Comparison of ENCODE assay signal across 8 cellular contexts in the genomic region with DNA sequence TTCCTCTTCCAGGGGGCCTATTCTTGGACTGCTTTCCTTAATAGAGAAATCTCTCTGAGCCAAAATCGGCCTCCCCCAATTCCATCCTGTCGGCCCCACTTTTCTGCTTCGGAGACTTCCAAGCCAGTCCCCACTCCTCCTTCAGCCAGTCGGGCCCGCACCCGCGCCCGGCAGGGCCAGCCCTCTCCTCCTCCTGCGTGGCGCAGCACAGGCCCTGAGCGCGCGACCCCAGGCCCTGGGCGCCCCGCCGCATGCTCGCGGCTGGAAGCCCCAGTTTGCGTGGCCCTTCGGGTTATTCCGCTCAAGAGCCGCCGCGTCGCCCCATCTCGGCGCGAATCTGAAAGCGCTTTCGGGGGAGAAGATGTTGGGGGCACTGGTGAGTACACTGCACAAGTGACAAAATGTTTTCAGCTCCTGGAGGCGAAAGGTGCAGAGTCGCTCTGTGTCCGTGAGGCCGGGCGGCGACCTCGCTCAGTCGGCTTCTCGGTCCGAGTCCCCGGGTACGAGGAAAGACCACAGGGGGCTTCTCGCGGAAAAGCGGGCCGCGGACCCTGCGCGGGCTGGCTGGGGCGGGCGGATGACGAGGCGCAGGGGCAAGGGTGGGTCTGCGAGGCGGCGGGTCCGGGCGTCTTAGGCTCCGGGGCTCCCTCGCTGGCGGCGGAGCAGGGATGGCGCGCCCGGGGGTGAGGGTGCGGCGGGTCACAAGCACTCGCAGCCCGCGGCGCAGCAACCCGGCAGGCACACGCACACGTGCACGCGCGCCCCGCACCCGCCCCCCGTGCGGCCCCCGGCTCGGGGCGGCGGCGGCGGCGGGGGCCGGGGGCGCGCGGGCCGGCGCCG. TPM values are rescaled to one million over a fixed set of nuclear protein-coding genes. Genes with fewer than 3 reads are reported as not detected.
DNase-seq lines count a peak whose midpoint lies in the region; ATAC-seq and TF ChIP-seq lines count a peak whose summit lies in the region.

A gene with protein sequence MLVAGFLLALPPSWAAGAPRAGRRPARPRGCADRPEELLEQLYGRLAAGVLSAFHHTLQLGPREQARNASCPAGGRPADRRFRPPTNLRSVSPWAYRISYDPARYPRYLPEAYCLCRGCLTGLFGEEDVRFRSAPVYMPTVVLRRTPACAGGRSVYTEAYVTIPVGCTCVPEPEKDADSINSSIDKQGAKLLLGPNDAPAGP (plus strand): TSS at position 755 of the 840 bp plus-strand sequence. CDS start 303 bp downstream, outside the sequence.

- H3K27me3 ChIP-seq in BJ (ENCODE audit: control insufficient read depth, insufficient read depth, low read length): no peaks in the 10 kb centered on the region

- DNase-seq in BJ (ENCODE audit: low read depth) (no peak), T-helper 17 cell (peak in 2 of 3 donors; percentile 17 to 27), caudate nucleus (lab: John Stamatoyannopoulos, UW) (peak in 31 of 61 donors; percentile 8 to 74 (median 46)), left lobe of liver (ENCODE audit: low spot score) (no peak), middle frontal gyrus (ENCODE audit: extremely low spot score, low spot score) (no peak)
- DNase-seq in stimulated activated CD8-positive, alpha-beta memory T cell treated with anti-CD3 and anti-CD28 coated beads, Interleukin-12 subunit alpha, Interleukin-12 subunit beta, amount 100 ng/mL, for 4 hours (ENCODE audit: low read depth): peak; percentile 30

- H3K4me1 Mint-ChIP-seq in T-helper 17 cell: peaks cover 11% of the 10 kb centered on the region

- H3K27ac Mint-ChIP-seq in T-helper 17 cell: peak within 1 kb of the TSS; percentile 3

- H3K27ac ChIP-seq in caudate nucleus (ENCODE audit: low read depth, low read length): peak within 1 kb of the TSS; percentile 90

- peaks cover 8% of the 10 kb centered on the region for H3K36me3 Mint-ChIP-seq in T-helper 17 cell (ENCODE audit: low read depth)

- CTCF ChIA-PET in BJ (lab: Yijun Ruan, JAX): interaction anchor here (0.6 to 4.5 kb wide), 14 partner anchors 11 to 774 kb away, joined by 3 to 18 read pairs (median 3); no protein-coding TSS in a partner anchor

- peak within 1 kb of the TSS; percentile 95 for H3K4me3 Mint-ChIP-seq in T-helper 17 cell

- POLR2A ChIA-PET in BJ (lab: Charles Lee): no interaction called here

- ATAC-seq in GM18907 (IDR thresholded peaks at IDR 0.05; ENCODE audit: unreplicated experiment) (peak; percentile 43), HG03139 (IDR thresholded peaks at IDR 0.05; ENCODE audit: unreplicated experiment) (peak; percentile 15), T-helper 17 cell (peak; percentile 32), left lobe of liver (peak; percentile 41)

- TF ChIP-seq CTCF in BJ (IDR thresholded peaks at IDR 0.05; ENCODE audit: insufficient read depth, low read depth, low read length): peak; percentile 2; the same call in 1 of the 2 replicates

- H3K9me3 ChIP-seq in T-helper 17 cell (ENCODE audit: control insufficient read depth, low read length, poor library complexity, severe bottlenecking): no peaks in the 10 kb centered on the region

- H3K4me3 ChIP-seq in BJ (ENCODE audit: low read depth, low read length): peak within 1 kb of the TSS; percentile 57

- H3K36me3 ChIP-seq in BJ (ENCODE audit: control insufficient read depth, insufficient read depth, low read length): no peaks in the 10 kb centered on the region

- H3K27me3 Mint-ChIP-seq in T-helper 17 cell: peaks cover 22% of the 10 kb centered on the region

RNA-seq across cellular contexts. Expression of the gene that starts here (rescaled TPM):
- polyA plus RNA-seq in BJ (2011; rRNA removed): 0.47 and 0.48 TPM in 2 replicates
- 0.09 and 0.26 TPM in 2 replicates for polyA minus RNA-seq in BJ (2011; rRNA and poly(A)+ RNA removed)
- total RNA-seq in T-helper 17 cell: under 1 TPM in 1 of 2 donors, not detected in 1; 0.15 TPM
- total RNA-seq in left lobe of liver: 0.45 TPM

Comparison
In these comparisons a context has a peak if more than half of its experiments do, and no peak if none do; other contexts are left out.
1. Peak in DNase-seq and ATAC-seq in T-helper 17 cell; RNA of the gene not detected or under 1 TPM.
2. Peak in ATAC-seq in left lobe of liver; RNA of the gene not detected or under 1 TPM.
3. DNase-seq: peak in caudate nucleus (31 of 61) and stimulated activated CD8-positive, alpha-beta memory T cell treated with anti-CD3 and anti-CD28 coated beads, Interleukin-12 subunit alpha, Interleukin-12 subunit beta, amount 100 ng/mL, for 4 hours (single experiment); none in BJ (single experiment), left lobe of liver (single experiment) and middle frontal gyrus (single experiment).
4. Peak in every context shown above with its lines, with median percentiles within 50 percentile points of each other: ATAC-seq.